In the genomic region with DNA sequence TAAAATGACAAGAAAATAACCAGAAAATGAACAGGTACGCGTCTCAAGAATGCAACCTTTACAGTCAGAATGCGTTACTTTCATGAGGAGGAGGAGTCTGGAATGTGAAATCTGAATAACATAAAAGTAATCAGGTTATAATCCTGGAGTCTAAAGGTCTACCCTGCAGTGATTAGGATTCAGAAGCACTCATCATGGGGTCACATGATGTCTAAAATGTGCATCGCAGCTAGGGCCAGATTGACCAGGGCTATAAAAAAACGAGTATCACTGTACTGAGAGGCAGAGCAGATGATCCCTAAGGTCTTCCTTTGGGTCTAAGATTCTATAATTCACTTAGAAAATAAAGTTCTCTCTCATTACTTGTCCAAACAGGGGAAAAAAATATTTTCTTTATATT, we compare ENCODE assay signal across 1 cellular context.
TF ChIP-seq lines count a peak whose summit lies in the region.

No MANE protein-coding gene starts in this region.

TF ChIP-seq in K562, 482 proteins besides CTCF, POLR2A, EP300 and RAD21:
- TF ChIP-seq, protein P1, sequence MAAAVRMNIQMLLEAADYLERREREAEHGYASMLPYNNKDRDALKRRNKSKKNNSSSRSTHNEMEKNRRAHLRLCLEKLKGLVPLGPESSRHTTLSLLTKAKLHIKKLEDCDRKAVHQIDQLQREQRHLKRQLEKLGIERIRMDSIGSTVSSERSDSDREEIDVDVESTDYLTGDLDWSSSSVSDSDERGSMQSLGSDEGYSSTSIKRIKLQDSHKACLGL (CRISPR knock-in tag; IDR thresholded peaks at IDR 0.05; ENCODE audit: borderline replicate concordance, poor library complexity, severe bottlenecking), result no peak
- TF ChIP-seq BCL6 (CRISPR knock-in tag; IDR thresholded peaks at IDR 0.05) (no peak), ZBTB17 (CRISPR knock-in tag; IDR thresholded peaks at IDR 0.05) (no peak), SLC30A9 (CRISPR knock-in tag; IDR thresholded peaks at IDR 0.05) (no peak), IRF2 (CRISPR knock-in tag; IDR thresholded peaks at IDR 0.05) (no peak), ZKSCAN1 (IDR thresholded peaks at IDR 0.05; ENCODE audit: low read depth, low read length) (no peak)
- TF ChIP-seq, protein P2, sequence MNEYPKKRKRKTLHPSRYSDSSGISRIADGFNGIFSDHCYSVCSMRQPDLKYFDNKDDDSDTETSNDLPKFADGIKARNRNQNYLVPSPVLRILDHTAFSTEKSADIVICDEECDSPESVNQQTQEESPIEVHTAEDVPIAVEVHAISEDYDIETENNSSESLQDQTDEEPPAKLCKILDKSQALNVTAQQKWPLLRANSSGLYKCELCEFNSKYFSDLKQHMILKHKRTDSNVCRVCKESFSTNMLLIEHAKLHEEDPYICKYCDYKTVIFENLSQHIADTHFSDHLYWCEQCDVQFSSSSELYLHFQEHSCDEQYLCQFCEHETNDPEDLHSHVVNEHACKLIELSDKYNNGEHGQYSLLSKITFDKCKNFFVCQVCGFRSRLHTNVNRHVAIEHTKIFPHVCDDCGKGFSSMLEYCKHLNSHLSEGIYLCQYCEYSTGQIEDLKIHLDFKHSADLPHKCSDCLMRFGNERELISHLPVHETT (CRISPR knock-in tag; conservative IDR thresholded peaks at IDR 0.05 in 1 of 2, IDR thresholded peaks at IDR 0.05 in 1 of 2), result no peak
- TF ChIP-seq, protein P3, sequence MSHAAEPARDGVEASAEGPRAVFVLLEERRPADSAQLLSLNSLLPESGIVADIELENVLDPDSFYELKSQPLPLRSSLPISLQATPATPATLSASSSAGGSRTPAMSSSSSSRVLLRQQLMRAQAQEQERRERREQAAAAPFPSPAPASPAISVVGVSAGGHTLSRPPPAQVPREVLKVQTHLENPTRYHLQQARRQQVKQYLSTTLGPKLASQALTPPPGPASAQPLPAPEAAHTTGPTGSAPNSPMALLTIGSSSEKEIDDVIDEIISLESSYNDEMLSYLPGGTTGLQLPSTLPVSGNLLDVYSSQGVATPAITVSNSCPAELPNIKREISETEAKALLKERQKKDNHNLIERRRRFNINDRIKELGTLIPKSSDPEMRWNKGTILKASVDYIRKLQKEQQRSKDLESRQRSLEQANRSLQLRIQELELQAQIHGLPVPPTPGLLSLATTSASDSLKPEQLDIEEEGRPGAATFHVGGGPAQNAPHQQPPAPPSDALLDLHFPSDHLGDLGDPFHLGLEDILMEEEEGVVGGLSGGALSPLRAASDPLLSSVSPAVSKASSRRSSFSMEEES (CRISPR knock-in tag; IDR thresholded peaks at IDR 0.05), result peak; percentile 67
